ENCODE assay signal across 15 cellular contexts in the genomic region with DNA sequence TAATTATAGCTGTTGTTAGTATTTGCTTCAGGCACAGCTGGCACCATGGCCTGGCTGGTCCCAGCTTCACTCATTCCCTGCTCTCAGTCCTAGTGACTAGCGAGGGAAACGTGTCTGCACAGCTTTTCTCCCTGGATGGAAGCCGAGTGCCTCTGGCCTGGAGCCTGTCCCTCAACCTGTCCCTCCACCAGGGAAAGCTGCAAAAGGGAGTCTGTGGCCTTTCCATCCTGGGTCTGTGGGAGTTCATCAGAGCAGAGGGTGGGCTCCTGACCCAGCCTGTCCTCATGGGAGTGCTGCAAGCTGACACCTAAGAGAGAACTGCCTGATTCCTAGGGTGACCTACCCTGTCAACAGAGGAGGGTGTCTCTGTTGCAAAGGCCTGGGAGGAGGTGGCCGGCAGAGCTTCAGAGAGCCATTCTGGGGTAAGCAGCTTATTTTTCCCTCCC.
DNase-seq lines count a peak whose midpoint lies in the region; ATAC-seq and TF ChIP-seq lines count a peak whose summit lies in the region.
"Had no signal": no experiment of that assay in that cellular context is flagged by ENCODE, and none has a peak within 500 bp of the region (broad histone marks: within the 10 kb centered on the region; RNA-seq: fewer than 3 reads in every experiment).

No MANE protein-coding gene starts in this region.

- H3K36me3 ChIP-seq in upper lobe of left lung: no peaks in the 10 kb centered on the region

- TF ChIP-seq CTCF in coronary artery (IDR thresholded peaks at IDR 0.05): no peak
- TF ChIP-seq CTCF in upper lobe of left lung (IDR thresholded peaks at IDR 0.05): no peak

- DNase-seq in NCI-H82 (lab: John Stamatoyannopoulos, UW) (peak; percentile 40), NCI-H82 treated with DMSO at 0.1 percent for 48 hours (lab: John Stamatoyannopoulos, UW; ENCODE audit: unreplicated experiment) (no peak), coronary artery (ENCODE audit: low spot score) (no peak), mesenteric fat pad (ENCODE audit: low spot score) (peak; percentile 51), upper lobe of left lung (no peak)
- DNase-seq: activated CD4-positive, alpha-beta memory T cell treated with anti-CD3 and anti-CD28 coated beads, Interleukin-2, amount 10 ng/mL, durations not matched to agents 7 days and 5 days; activated naive CD4-positive, alpha-beta T cell treated with Interleukin-2 at 50 U/mL for 16 hours; Caco-2; Karpas-422; naive B cell; NCI-H2171 had no signal

- no peak for TF ChIP-seq POLR2A in upper lobe of left lung (IDR thresholded peaks at IDR 0.05)

- WGBS in upper lobe of left lung, 2 donors: 44 to 87% methylated on average over 3 to 4 of the region's 4 CpGs

- H3K4me3 ChIP-seq in coronary artery: no peak overlapping the region
- no peak overlapping the region for H3K4me3 ChIP-seq in upper lobe of left lung

- H3K27ac ChIP-seq in coronary artery (peak overlapping the region; percentile 90 to 96), upper lobe of left lung (peak overlapping the region; percentile 68 to 75 (median 70))

- ATAC-seq in upper lobe of left lung (ENCODE audit: low FRiP score in 2 of 2) (no peak), HG03457 (IDR thresholded peaks at IDR 0.05; ENCODE audit: unreplicated experiment) (no peak), GM21367 (IDR thresholded peaks at IDR 0.05; ENCODE audit: unreplicated experiment) (no peak), HG03196 (IDR thresholded peaks at IDR 0.05; ENCODE audit: unreplicated experiment) (no peak)
- ATAC-seq: Panc1 had no signal

- H3K27me3 ChIP-seq in upper lobe of left lung: no peaks in the 10 kb centered on the region

- H3K4me1 ChIP-seq in upper lobe of left lung: peaks cover 0 to 15% (median 8%) of the 10 kb centered on the region in 4 donors
- H3K4me1 ChIP-seq: Caco-2 had no signal

- no peak for TF ChIP-seq EP300 in upper lobe of left lung (IDR thresholded peaks at IDR 0.05)

- no peaks in the 10 kb centered on the region for H3K9me3 ChIP-seq in upper lobe of left lung
- H3K9me3 ChIP-seq: Caco-2 had no signal

Comparison
In these comparisons a context has a peak if more than half of its experiments do, and no peak if none do; other contexts are left out.
1. DNase-seq: peak in NCI-H82 (single experiment) and mesenteric fat pad (single experiment); none in NCI-H82 treated with DMSO at 0.1 percent for 48 hours (single experiment), coronary artery (single experiment) and upper lobe of left lung (0 of 2).